ENCODE assay signal across 8 cellular contexts in genomic region chr17:62454111-62454510, GRCh38. TPM values are rescaled to one million over a fixed set of nuclear protein-coding genes. Genes with fewer than 3 reads are reported as not detected.
DNase-seq lines count a peak whose midpoint lies in the region; ATAC-seq, FAIRE-seq and TF ChIP-seq lines count a peak whose summit lies in the region.
"Not testable (repeated sequence)": the region's sequence is repeated elsewhere in the genome, so short reads cannot be mapped to it uniquely, and the experiment has no call there.

No MANE protein-coding gene starts in this region.

- not testable (repeated sequence) for BruUV-seq in GM12878 (replicated peaks; lab: Mats Ljungman, UMichigan)

- H3K27ac Mint-ChIP-seq in CD8-positive, alpha-beta memory T cell = peak overlapping the region; percentile 2 to 90 (median 51)
- H3K27ac Mint-ChIP-seq in stimulated activated effector memory CD8-positive, alpha-beta T cell treated with anti-CD3 and anti-CD28 coated beads, Interleukin-12 subunit alpha, Interleukin-12 subunit beta, amount 100 ng/mL, for 72 hours = peak overlapping the region; percentile 17

- not testable (repeated sequence) for TF ChIP-seq EP300 in GM12878 (IDR thresholded peaks at IDR 0.05; ENCODE audit: borderline replicate concordance in 1 of 2, control insufficient read depth in 1 of 2, low read depth in 2 of 2, low read length in 2 of 2)

- H3K4me1 ChIP-seq in CD8-positive, alpha-beta memory T cell (ENCODE audit: insufficient read depth, low read length) = not testable (repeated sequence)
- peaks cover 44% of the 10 kb centered on the region for H3K4me1 ChIP-seq in GM12878 (ENCODE audit: control insufficient read depth, insufficient read depth, low read length)

- POLR2A ChIA-PET in CD8-positive, alpha-beta memory T cell (lab: Charles Lee); GM12878 (lab: Charles Lee): not testable (repeated sequence)

- peaks cover 13 to 17% (median 15%) of the 10 kb centered on the region in 3 donors for H3K4me1 Mint-ChIP-seq in CD8-positive, alpha-beta memory T cell
- H3K4me1 Mint-ChIP-seq in stimulated activated effector memory CD8-positive, alpha-beta T cell treated with anti-CD3 and anti-CD28 coated beads, Interleukin-12 subunit alpha, Interleukin-12 subunit beta, amount 100 ng/mL, for 72 hours = peaks cover 18% of the 10 kb centered on the region

- peak overlapping the region; percentile 2 to 60 (median 56) for H3K4me3 Mint-ChIP-seq in CD8-positive, alpha-beta memory T cell
- not testable (repeated sequence) for H3K4me3 Mint-ChIP-seq in stimulated activated effector memory CD8-positive, alpha-beta T cell treated with anti-CD3 and anti-CD28 coated beads, Interleukin-12 subunit alpha, Interleukin-12 subunit beta, amount 100 ng/mL, for 72 hours

- not testable (repeated sequence) for H3K9me3 Mint-ChIP-seq in CD8-positive, alpha-beta memory T cell; stimulated activated effector memory CD8-positive, alpha-beta T cell treated with anti-CD3 and anti-CD28 coated beads, Interleukin-12 subunit alpha, Interleukin-12 subunit beta, amount 100 ng/mL, for 72 hours

- ATAC-seq in GM18861 (IDR thresholded peaks at IDR 0.05; ENCODE audit: unreplicated experiment) (peak; percentile 47), GM19463 (IDR thresholded peaks at IDR 0.05; ENCODE audit: unreplicated experiment) (peak; percentile 36), HG02571 (IDR thresholded peaks at IDR 0.05; ENCODE audit: unreplicated experiment) (peak; percentile 45), HG03060 (IDR thresholded peaks at IDR 0.05; ENCODE audit: low read depth, unreplicated experiment) (peak; percentile 47), HG03571 (IDR thresholded peaks at IDR 0.05; ENCODE audit: unreplicated experiment) (peak; percentile 52), GM12878 (peak; percentile 67)
- ATAC-seq in stimulated activated effector memory CD8-positive, alpha-beta T cell treated with anti-CD3 and anti-CD28 coated beads, Interleukin-12 subunit alpha, Interleukin-12 subunit beta, amount 100 ng/mL, for 72 hours = not testable (repeated sequence)

- in situ Hi-C loops in GM12878 (cut with MboI) = not testable (repeated sequence)

- intact Hi-C loops in GM12878 (cut with micrococcal nuclease; ENCODE audit: unreplicated experiment) = not testable (repeated sequence)

- WGBS in GM12878 (ENCODE audit: insufficient coverage, insufficient replicate concordance, low lambda C conversion rate, missing lambda C conversion rate) = 0% methylated on average over 3 of the region's 3 CpGs

- H3K9me3 ChIP-seq in CD8-positive, alpha-beta memory T cell (ENCODE audit: low read length); GM12878 (replicated peaks; ENCODE audit: control insufficient read depth, insufficient read depth, low read length): not testable (repeated sequence)

- not testable (repeated sequence) for H4K20me1 ChIP-seq in GM12878 (ENCODE audit: control insufficient read depth, insufficient read depth)

- H3K4me2 ChIP-seq in GM12878 (ENCODE audit: control insufficient read depth, insufficient read depth) = peak overlapping the region; percentile 83

- TF ChIP-seq RAD21 in GM12878 (IDR thresholded peaks at IDR 0.05; ENCODE audit: insufficient read depth, low read depth, low read length) = not testable (repeated sequence)

- not testable (repeated sequence) for H3K27ac ChIP-seq in CD8-positive, alpha-beta memory T cell (ENCODE audit: low read depth, low read length)
- H3K27ac ChIP-seq in GM12878 (ENCODE audit: control insufficient read depth, insufficient read depth) = peak overlapping the region; percentile 89

- SMC1A ChIA-PET in GM12878 (lab: Charles Lee; ENCODE audit: uncharacterized antibody, unreplicated experiment) = interaction anchor here (1.2 to 1.3 kb wide), 2 partner anchors 32 to 53 kb away, joined by 3 read pairs; no protein-coding TSS in a partner anchor

- H3K9ac ChIP-seq in GM12878 (ENCODE audit: control insufficient read depth, insufficient read depth, low read length) = peak overlapping the region; percentile 40

- CTCF ChIA-PET in CD8-positive, alpha-beta memory T cell (lab: Charles Lee) = not testable (repeated sequence)
- CTCF ChIA-PET in GM12878 (lab: Yijun Ruan, JAX) = interaction anchor here (0.6 to 1.7 kb wide), 2 partner anchors 32 to 590 kb away, joined by 4 to 5 read pairs; no protein-coding TSS in a partner anchor

- DNase-seq in CD8-positive, alpha-beta memory T cell; stimulated activated effector memory CD8-positive, alpha-beta T cell treated with anti-CD3 and anti-CD28 coated beads, Interleukin-12 subunit alpha, Interleukin-12 subunit beta, amount 100 ng/mL, for 72 hours (ENCODE audit: low spot score in 2 of 2): not testable (repeated sequence)
- peak; percentile 71 for DNase-seq in GM12878 (ENCODE audit: low read depth, low spot score)

- not testable (repeated sequence) for H3K27me3 Mint-ChIP-seq in CD8-positive, alpha-beta memory T cell

- H3K79me2 ChIP-seq in GM12878 (ENCODE audit: control insufficient read depth, insufficient read depth, low read length) = not testable (repeated sequence)

- H3K36me3 ChIP-seq in CD8-positive, alpha-beta memory T cell (ENCODE audit: insufficient read depth, low read length); GM12878 (ENCODE audit: control insufficient read depth in 2 of 2, insufficient read depth in 2 of 2, low read length in 1 of 2): not testable (repeated sequence)

- H2AFZ ChIP-seq in GM12878 (ENCODE audit: control insufficient read depth, low read depth, low read length) = not testable (repeated sequence)

- TF ChIP-seq CTCF in GM12878 (IDR thresholded peaks at IDR 0.05 in 2 of 3, conservative IDR thresholded peaks at IDR 0.05 in 1 of 3; ENCODE audit: control insufficient read depth in 2 of 3, extremely low read depth in 1 of 3, insufficient read depth in 1 of 3, low read depth in 3 of 3, low read length in 3 of 3) = not testable (repeated sequence)

- peak; percentile 75 for FAIRE-seq in GM12878 (lab: Jason Lieb, UNC)

- H3K4me3 ChIP-seq in CD8-positive, alpha-beta memory T cell (ENCODE audit: low read length) = not testable (repeated sequence)
- peak overlapping the region; percentile 60; the same call in 1 of the 2 replicates for H3K4me3 ChIP-seq in GM12878

- H3K36me3 Mint-ChIP-seq in CD8-positive, alpha-beta memory T cell = not testable (repeated sequence)
- H3K36me3 Mint-ChIP-seq in stimulated activated effector memory CD8-positive, alpha-beta T cell treated with anti-CD3 and anti-CD28 coated beads, Interleukin-12 subunit alpha, Interleukin-12 subunit beta, amount 100 ng/mL, for 72 hours = peaks cover 19% of the 10 kb centered on the region

- TF ChIP-seq POLR2A in GM12878 (IDR thresholded peaks at IDR 0.05; ENCODE audit: low read depth, low read length) = not testable (repeated sequence)

- not testable (repeated sequence) for H3K27me3 ChIP-seq in CD8-positive, alpha-beta memory T cell (ENCODE audit: insufficient read depth, low read length, poor library complexity, severe bottlenecking); GM12878 (replicated peaks in 1 of 2; ENCODE audit: control insufficient read depth in 2 of 2, insufficient read depth in 2 of 2, low read length in 1 of 2)

- RAD21 ChIA-PET in GM12878 (lab: Charles Lee; ENCODE audit: unreplicated experiment) = interaction anchor here (0.6 to 1.3 kb wide), 2 partner anchors 28 to 32 kb away, joined by 3 to 4 read pairs; no protein-coding TSS in a partner anchor

TF ChIP-seq in GM12878, 131 proteins besides CTCF, POLR2A, EP300 and RAD21 (continues in another document):
- TF ChIP-seq CREB1 (IDR thresholded peaks at IDR 0.05; ENCODE audit: low read depth) = peak; percentile 38; the same call in 1 of the 2 replicates
- 0 out of 2 replicates have a peak, but pooled peaks have one; percentile 21 for TF ChIP-seq CREM (IDR thresholded peaks at IDR 0.05; ENCODE audit: low read depth)

RNA-seq across cellular contexts. Expression of gene TLK2, which starts 24.5 kb away (rescaled TPM):
- 10 to 100 TPM; 41.9 to 43.4 TPM for total RNA-seq in CD8-positive, alpha-beta memory T cell
- polyA plus RNA-seq in CD8-positive, alpha-beta memory T cell = 13.3 TPM
- 93.3 and 107 TPM in 2 replicates for total RNA-seq in GM12878 (2013; cell fraction: nucleolus; rRNA removed)
- total RNA-seq in GM12878 (2014; rRNA removed) = 31.6 and 33.6 TPM in 2 replicates
- total RNA-seq in GM12878 (2014; rRNA removed; fragmentation: Illumina TruSeq; extraction: Trizol) = 46.2 and 49.7 TPM in 2 replicates
- total RNA-seq in GM12878 (2021) = 39.2 and 43.8 TPM in 2 replicates
- 11.0 TPM for polyA plus RNA-seq in GM12878 (2011; ENCODE audit: low read depth)
- polyA plus RNA-seq in GM12878 (2011; rRNA removed) = 51.2 and 56.9 TPM in 2 replicates
- 39.2 and 50.1 TPM in 2 replicates for polyA plus RNA-seq in GM12878 (2011; cell fraction: cytosol; rRNA removed)
- 29.8 and 35.4 TPM in 2 replicates for polyA plus RNA-seq in GM12878 (2011; cell fraction: nucleus; rRNA removed)
- polyA plus RNA-seq in GM12878 (2012) = 18.8 and 19.8 TPM in 2 replicates
- 36.1 and 44.9 TPM in 2 replicates for polyA plus RNA-seq in GM12878 (2014; fragmentation: Illumina TruSeq; extraction: Trizol)
- 10 to 100 TPM; 12.1 to 14.7 TPM for polyA plus RNA-seq in GM12878 (2014; fragmentation: Nextera tagmentation; extraction: Ambion mirVana)
- polyA plus RNA-seq in GM12878 (2014; rRNA removed) = 22.0 and 23.4 TPM in 2 replicates
- 10 to 100 TPM; 12.6 to 17.9 TPM for polyA plus RNA-seq in GM12878 (2016; fragmentation: Nextera tagmentation; extraction: Ambion mirVana)
- polyA minus RNA-seq in GM12878 (2011; rRNA and poly(A)+ RNA removed) = 116 and 117 TPM in 2 replicates
- polyA minus RNA-seq in GM12878 (2011; cell fraction: cytosol; rRNA and poly(A)+ RNA removed) = 23.4 and 41.0 TPM in 2 replicates
- polyA minus RNA-seq in GM12878 (2011; cell fraction: nucleus; rRNA and poly(A)+ RNA removed) = 27.4 and 56.3 TPM in 2 replicates

RNA-seq across cellular contexts. Expression of gene METTL2A, which starts 30.4 kb away (rescaled TPM):
- total RNA-seq in CD8-positive, alpha-beta memory T cell = 10 to 100 TPM; 35.2 to 36.5 TPM
- polyA plus RNA-seq in CD8-positive, alpha-beta memory T cell = 21.4 TPM
- 36.6 and 37.1 TPM in 2 replicates for total RNA-seq in GM12878 (2013; cell fraction: nucleolus; rRNA removed)
- total RNA-seq in GM12878 (2014; rRNA removed) (26.0 and 26.8 TPM in 2 replicates), GM12878 (2014; rRNA removed; fragmentation: Illumina TruSeq; extraction: Trizol) (23.8 and 27.6 TPM in 2 replicates), GM12878 (2021) (21.2 and 23.1 TPM in 2 replicates)
- 5.5 TPM for polyA plus RNA-seq in GM12878 (2011; ENCODE audit: low read depth)
- polyA plus RNA-seq in GM12878 (2011; rRNA removed) (21.9 and 30.5 TPM in 2 replicates), GM12878 (2014; fragmentation: Illumina TruSeq; extraction: Trizol) (20.6 and 20.8 TPM in 2 replicates), GM12878 (2014; fragmentation: Nextera tagmentation; extraction: Ambion mirVana) (10 to 100 TPM; 24.5 to 31.5 TPM), GM12878 (2014; rRNA removed) (18.3 and 19.7 TPM in 2 replicates), GM12878 (2016; fragmentation: Nextera tagmentation; extraction: Ambion mirVana) (10 to 100 TPM; 29.6 to 34.0 TPM)
- polyA plus RNA-seq in GM12878 (2011; cell fraction: cytosol; rRNA removed) = 15.3 and 16.0 TPM in 2 replicates
- polyA plus RNA-seq in GM12878 (2011; cell fraction: nucleus; rRNA removed) = 7.2 and 8.8 TPM in 2 replicates
- polyA plus RNA-seq in GM12878 (2012) = 9.9 and 11.5 TPM in 2 replicates
- polyA minus RNA-seq in GM12878 (2011; rRNA and poly(A)+ RNA removed) = 18.1 and 22.1 TPM in 2 replicates
- polyA minus RNA-seq in GM12878 (2011; cell fraction: cytosol; rRNA and poly(A)+ RNA removed) = 8.3 and 10.3 TPM in 2 replicates
- 7.1 and 20.9 TPM in 2 replicates for polyA minus RNA-seq in GM12878 (2011; cell fraction: nucleus; rRNA and poly(A)+ RNA removed)
